26 cellular contexts compared by ENCODE assay signal in genomic region chr14:45381091-45381490, GRCh38.
"Had no signal": no experiment of that assay in that cellular context is flagged by ENCODE, and none has a peak within 500 bp of the region (broad histone marks: within the 10 kb centered on the region; RNA-seq: fewer than 3 reads in every experiment).

No MANE protein-coding gene starts in this region.

- DNase-seq: natural killer cell; occipital lobe; ovary; posterior cingulate gyrus; psoas muscle; right cardiac atrium; right lobe of liver; sigmoid colon; small intestine; stimulated activated CD4-positive, alpha-beta T cell treated with anti-CD3 and anti-CD28 coated beads, Interleukin-15, amount 100 ng/mL, for 24 hours; stimulated activated CD4-positive, alpha-beta T cell treated with anti-CD3 and anti-CD28 coated beads, Interleukin-2, amount 100 ng/mL, for 24 hours; stimulated activated CD4-positive, alpha-beta T cell treated with anti-CD3 and anti-CD28 coated beads, Interleukin-2, amount 100 ng/mL, for 48 hours; stimulated activated CD4-positive, alpha-beta T cell treated with anti-CD3 and anti-CD28 coated beads, Interleukin-4, amount 100 ng/mL, for 24 hours; stimulated activated naive B cell treated with anti-CD40 and anti-IgM and Interleukin-4, amounts not matched to agents 10 μg/mL and 1 μg/mL and 100 μg/mL, for 72 hours; stimulated activated naive CD8-positive, alpha-beta T cell treated with anti-CD3 and anti-CD28 coated beads, Interleukin-15, amount 100 ng/mL, for 72 hours; stimulated activated naive CD8-positive, alpha-beta T cell treated with anti-CD3 and anti-CD28 coated beads, Interleukin-15, Interleukin-2, amounts not matched to agents 100 U/mL and 50 U/mL, for 24 hours; substantia nigra; testis; tibial artery; transverse colon; upper lobe of right lung; uterus had no signal

- H3K9ac ChIP-seq: neural progenitor cell, parathyroid adenoma had no signal

- H3K27ac ChIP-seq: neural progenitor cell, ovary, parathyroid adenoma, psoas muscle, right lobe of liver, sigmoid colon, suprapubic skin, testis, tibial artery, transverse colon, upper lobe of right lung, uterus had no signal

- ATAC-seq: natural killer cell; psoas muscle; right cardiac atrium; right lobe of liver; stimulated activated effector memory CD8-positive, alpha-beta T cell treated with anti-CD3 and anti-CD28 coated beads, Interleukin-12 subunit alpha, Interleukin-12 subunit beta, amount 100 ng/mL, for 72 hours; stimulated activated naive B cell treated with anti-CD40 and anti-IgM and Interleukin-4, amounts not matched to agents 10 μg/mL and 1 μg/mL and 100 μg/mL, for 72 hours; stimulated activated naive CD8-positive, alpha-beta T cell treated with anti-CD3 and anti-CD28 coated beads, Interleukin-15, amount 100 ng/mL, for 72 hours; stimulated activated naive CD8-positive, alpha-beta T cell treated with anti-CD3 and anti-CD28 coated beads, Interleukin-15, Interleukin-2, amounts not matched to agents 100 U/mL and 50 U/mL, for 24 hours; upper lobe of right lung had no signal

- H3K4me1 ChIP-seq: neural progenitor cell, parathyroid adenoma, psoas muscle, right lobe of liver, sigmoid colon, suprapubic skin, testis, tibial artery, transverse colon, upper lobe of right lung, uterus had no signal

- H3K27me3 ChIP-seq: neural progenitor cell, ovary, right lobe of liver, sigmoid colon, suprapubic skin, testis, tibial artery, transverse colon, upper lobe of right lung, uterus had no signal

- H3K4me3 ChIP-seq: neural progenitor cell, ovary, psoas muscle, right lobe of liver, sigmoid colon, suprapubic skin, testis, tibial artery, transverse colon, upper lobe of right lung, uterus had no signal

- H3K79me2 ChIP-seq: parathyroid adenoma had no signal

- H3K4me2 ChIP-seq: neural progenitor cell had no signal

- H3K36me3 ChIP-seq: neural progenitor cell, ovary, right lobe of liver, sigmoid colon, suprapubic skin, tibial artery, transverse colon, upper lobe of right lung, uterus had no signal
